ENCODE assay signal across 2 cellular contexts in the genomic region with DNA sequence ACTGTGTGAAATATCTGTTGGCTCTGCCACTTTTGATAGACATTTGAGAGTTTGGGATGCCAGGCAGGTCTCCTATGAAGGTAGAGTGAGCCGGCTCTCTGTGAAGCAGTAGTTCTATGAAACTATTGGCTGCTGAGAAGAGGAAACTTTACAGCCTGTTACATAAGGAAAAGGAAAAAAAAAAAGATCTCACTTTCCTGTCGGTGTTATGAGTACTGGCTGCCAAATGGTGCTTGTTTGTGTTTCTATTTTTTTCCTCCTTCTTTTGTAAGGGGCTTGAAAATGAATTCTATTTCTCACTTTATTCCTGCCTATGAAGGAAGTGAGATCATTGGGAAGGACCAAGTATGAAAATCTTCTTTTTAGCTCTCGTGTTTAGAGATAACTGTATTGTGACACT.
TF ChIP-seq lines count a peak whose summit lies in the region.

No MANE protein-coding gene starts in this region.

TF ChIP-seq in IMR-90, 13 proteins besides CTCF, POLR2A, EP300 and RAD21:
- TF ChIP-seq CEBPB (IDR thresholded peaks at IDR 0.05; ENCODE audit: low read depth, low read length) (no peak), MXI1 (IDR thresholded peaks at IDR 0.05; ENCODE audit: borderline replicate concordance, low read depth, low read length) (no peak), NFE2L2 (IDR thresholded peaks at IDR 0.05; ENCODE audit: low read depth, low read length) (no peak), CHD1 (IDR thresholded peaks at IDR 0.05; ENCODE audit: low read depth, low read length) (no peak), SMC3 (IDR thresholded peaks at IDR 0.05; ENCODE audit: low read depth, low read length) (no peak), MAZ (IDR thresholded peaks at IDR 0.05; ENCODE audit: borderline replicate concordance, low read depth, low read length) (no peak), BHLHE40 (IDR thresholded peaks at IDR 0.05; ENCODE audit: low read depth, low read length) (no peak), RFX5 (IDR thresholded peaks at IDR 0.05; ENCODE audit: low read depth, low read length) (no peak), MAFK (IDR thresholded peaks at IDR 0.05; ENCODE audit: low read depth, low read length) (no peak), RCOR1 (IDR thresholded peaks at IDR 0.05; ENCODE audit: insufficient replicate concordance, low read length) (no peak), FOS (IDR thresholded peaks at IDR 0.05; ENCODE audit: low read depth, low read length) (no peak)
- TF ChIP-seq, protein P1, sequence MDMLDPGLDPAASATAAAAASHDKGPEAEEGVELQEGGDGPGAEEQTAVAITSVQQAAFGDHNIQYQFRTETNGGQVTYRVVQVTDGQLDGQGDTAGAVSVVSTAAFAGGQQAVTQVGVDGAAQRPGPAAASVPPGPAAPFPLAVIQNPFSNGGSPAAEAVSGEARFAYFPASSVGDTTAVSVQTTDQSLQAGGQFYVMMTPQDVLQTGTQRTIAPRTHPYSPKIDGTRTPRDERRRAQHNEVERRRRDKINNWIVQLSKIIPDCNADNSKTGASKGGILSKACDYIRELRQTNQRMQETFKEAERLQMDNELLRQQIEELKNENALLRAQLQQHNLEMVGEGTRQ (IDR thresholded peaks at IDR 0.05; ENCODE audit: low read depth, low read length), result no peak
- TF ChIP-seq, protein P2, sequence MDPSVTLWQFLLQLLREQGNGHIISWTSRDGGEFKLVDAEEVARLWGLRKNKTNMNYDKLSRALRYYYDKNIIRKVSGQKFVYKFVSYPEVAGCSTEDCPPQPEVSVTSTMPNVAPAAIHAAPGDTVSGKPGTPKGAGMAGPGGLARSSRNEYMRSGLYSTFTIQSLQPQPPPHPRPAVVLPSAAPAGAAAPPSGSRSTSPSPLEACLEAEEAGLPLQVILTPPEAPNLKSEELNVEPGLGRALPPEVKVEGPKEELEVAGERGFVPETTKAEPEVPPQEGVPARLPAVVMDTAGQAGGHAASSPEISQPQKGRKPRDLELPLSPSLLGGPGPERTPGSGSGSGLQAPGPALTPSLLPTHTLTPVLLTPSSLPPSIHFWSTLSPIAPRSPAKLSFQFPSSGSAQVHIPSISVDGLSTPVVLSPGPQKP (IDR thresholded peaks at IDR 0.05; ENCODE audit: borderline replicate concordance, low read depth, low read length), result no peak

TF ChIP-seq in endothelial cell of umbilical vein, 7 proteins besides CTCF, POLR2A, EP300 and RAD21:
- TF ChIP-seq JUN (IDR thresholded peaks at IDR 0.05; ENCODE audit: borderline replicate concordance, insufficient read depth, insufficient read length, low read depth), result no peak
TF ChIP-seq in endothelial cell of umbilical vein: peak in this region for 0.
